10 cellular contexts compared by ENCODE assay signal in genomic region chr9:110126457-110126856, GRCh38.
DNase-seq lines count a peak whose midpoint lies in the region; ATAC-seq, FAIRE-seq and TF ChIP-seq lines count a peak whose summit lies in the region.
"Had no signal": no experiment of that assay in that cellular context is flagged by ENCODE, and none has a peak within 500 bp of the region (broad histone marks: within the 10 kb centered on the region; RNA-seq: fewer than 3 reads in every experiment).

No MANE protein-coding gene starts in this region.

- H3K9me3 ChIP-seq in adipocyte (ENCODE audit: control insufficient read depth, low read length) (no peaks in the 10 kb centered on the region), HepG2 (ENCODE audit: low read length) (no peaks in the 10 kb centered on the region), subcutaneous abdominal adipose tissue (ENCODE audit: control insufficient read depth in 5 of 5, low read length in 5 of 5) (no peaks in the 10 kb centered on the region)
- H3K9me3 ChIP-seq: SJCRH30 had no signal

- BruUV-seq in HepG2 (replicated peaks; lab: Mats Ljungman, UMichigan) = no TSS peak

- H3K27ac Mint-ChIP-seq in activated CD4-positive, alpha-beta T cell treated with anti-CD3 and anti-CD28 coated beads for 36 hours = peak overlapping the region; percentile 40

- POLR2A ChIA-PET in activated CD4-positive, alpha-beta T cell treated with anti-CD3 and anti-CD28 coated beads for 36 hours (lab: Charles Lee) = interaction anchor here (0.6 kb wide), 1 partner anchor 121 kb away, joined by 4 read pairs; no protein-coding TSS in a partner anchor
- POLR2A ChIA-PET in HepG2 (lab: Yijun Ruan, JAX) = interaction anchor here (1.4 to 3.9 kb wide), 4 partner anchors 10 to 130 kb away, joined by 3 to 35 read pairs (median 8); partner anchors contain the start of gene TXN

- H3K9me3 Mint-ChIP-seq in activated CD4-positive, alpha-beta T cell treated with anti-CD3 and anti-CD28 coated beads for 36 hours (ENCODE audit: low read depth) = no peaks in the 10 kb centered on the region

- H3K4me2 ChIP-seq in HepG2 (ENCODE audit: low read depth, low read length) = peak overlapping the region; percentile 98

- H3K4me1 ChIP-seq in adipocyte (ENCODE audit: control insufficient read depth, insufficient read depth, low read length) = peaks cover 86% of the 10 kb centered on the region
- H3K4me1 ChIP-seq in HepG2 (ENCODE audit: insufficient read depth, low read length) = peaks cover 68% of the 10 kb centered on the region
- H3K4me1 ChIP-seq in subcutaneous abdominal adipose tissue (ENCODE audit: control insufficient read depth in 5 of 5, insufficient read depth in 5 of 5, low read length in 5 of 5) = peaks cover 14 to 84% (median 60%) of the 10 kb centered on the region in 5 donors

- H3K4me3 ChIP-seq in adipocyte (ENCODE audit: low read length) (peak overlapping the region; percentile 54), HepG2 (replicated peaks in 1 of 3; ENCODE audit: insufficient read depth in 1 of 3, low read depth in 2 of 3, low read length in 3 of 3) (peak overlapping the region; percentile 58 to 82 (median 76)), subcutaneous abdominal adipose tissue (ENCODE audit: low read depth in 1 of 5, low read length in 5 of 5) (peak overlapping the region in 3 of 5 donors; percentile 22 to 49 (median 28))
- H3K4me3 ChIP-seq: SJCRH30 had no signal

- TF ChIP-seq POLR2A in HepG2 (IDR thresholded peaks at IDR 0.05; ENCODE audit: insufficient read depth in 1 of 2, low read depth in 2 of 2, low read length in 2 of 2) (no peak), GM12891 (IDR thresholded peaks at IDR 0.05; ENCODE audit: low read depth, low read length) (no peak)

- H3K79me2 ChIP-seq in HepG2 (ENCODE audit: insufficient read depth, low read length) = peaks cover 58% of the 10 kb centered on the region

- intact Hi-C loops in activated CD4-positive, alpha-beta T cell treated with anti-CD3 and anti-CD28 coated beads for 36 hours (cut with DNase I, micrococcal nuclease) = no loop called here
- intact Hi-C loops in HepG2 (cut with micrococcal nuclease; ENCODE audit: unreplicated experiment) = loop anchor here (2.0 kb wide), 2 partner anchors 24 to 68 kb away; no protein-coding TSS in a partner anchor

- TF ChIP-seq CTCF in HepG2 (CRISPR knock-in tag; IDR thresholded peaks at IDR 0.05) = no peak

- H3K4me1 Mint-ChIP-seq in activated CD4-positive, alpha-beta T cell treated with anti-CD3 and anti-CD28 coated beads for 36 hours = peaks cover 21% of the 10 kb centered on the region

- no peak for DNase-seq in activated CD4-positive, alpha-beta T cell treated with anti-CD3 and anti-CD28 coated beads for 36 hours
- no peak for DNase-seq in activated CD4-positive, alpha-beta T cell treated with anti-CD3 and anti-CD28 coated beads for 48 hours
- DNase-seq in adipocyte (ENCODE audit: low read depth) = no peak
- no peak for DNase-seq in HepG2 (ENCODE audit: low spot score)
- no peak for DNase-seq in GM12891 (ENCODE audit: insufficient read length, low spot score)
- DNase-seq in midbrain (lab: John Stamatoyannopoulos, UW) = no peak
- DNase-seq: SJCRH30 had no signal

- no peak overlapping the region for H3K4me3 Mint-ChIP-seq in activated CD4-positive, alpha-beta T cell treated with anti-CD3 and anti-CD28 coated beads for 36 hours

- CTCF ChIA-PET in activated CD4-positive, alpha-beta T cell treated with anti-CD3 and anti-CD28 coated beads for 36 hours (lab: Charles Lee) = interaction anchor here (0.7 to 1.6 kb wide), 3 partner anchors 22 to 466 kb away, joined by 3 to 5 read pairs (median 3); no protein-coding TSS in a partner anchor
- CTCF ChIA-PET in HepG2 (lab: Yijun Ruan, JAX; ENCODE audit: low intra/inter-chr PET ratio, low total read pairs) = no interaction called here

- H3K27ac ChIP-seq in HepG2 (ENCODE audit: extremely low read length, insufficient read depth, low read length) = peak overlapping the region; percentile 74
- peak overlapping the region; percentile 86 for H3K27ac ChIP-seq in subcutaneous abdominal adipose tissue (ENCODE audit: low read depth, low read length)
- H3K27ac ChIP-seq: SJCRH30 had no signal

- no peaks in the 10 kb centered on the region for H3K27me3 Mint-ChIP-seq in activated CD4-positive, alpha-beta T cell treated with anti-CD3 and anti-CD28 coated beads for 36 hours

- H3K9ac ChIP-seq in adipocyte (ENCODE audit: low read length) = peak overlapping the region; percentile 65
- peak overlapping the region; percentile 90 for H3K9ac ChIP-seq in HepG2 (ENCODE audit: insufficient read depth, low read depth, low read length)
- peak overlapping the region; percentile 40 to 66 (median 52) for H3K9ac ChIP-seq in subcutaneous abdominal adipose tissue (ENCODE audit: low read length in 5 of 5)

- TF ChIP-seq RAD21 in HepG2 (CRISPR knock-in tag; IDR thresholded peaks at IDR 0.05) = no peak

- no peaks in the 10 kb centered on the region for H3K36me3 Mint-ChIP-seq in activated CD4-positive, alpha-beta T cell treated with anti-CD3 and anti-CD28 coated beads for 36 hours (ENCODE audit: low read depth)

- TF ChIP-seq EP300 in HepG2 (IDR thresholded peaks at IDR 0.05; ENCODE audit: low read depth in 2 of 2, low read length in 2 of 2) (no peak), HepG2 (CRISPR knock-in tag; IDR thresholded peaks at IDR 0.05; ENCODE audit: borderline replicate concordance) (no peak)

- peaks cover 11% of the 10 kb centered on the region; the same call in 1 of the 2 replicates for H4K20me1 ChIP-seq in HepG2 (ENCODE audit: insufficient read depth, low read length)

- in situ Hi-C loops in HepG2 (cut with HindIII; ENCODE audit: extremely low pct_ligation_motif_present, low pct_unique_long_range_greater_than_20kb) = no loop called here

- H3K27me3 ChIP-seq in adipocyte (replicated peaks; ENCODE audit: control insufficient read depth, insufficient read depth, low read length) = no peaks in the 10 kb centered on the region
- no peaks in the 10 kb centered on the region; a peak in 1 of 5 replicates for H3K27me3 ChIP-seq in HepG2 (ENCODE audit: control insufficient read depth in 1 of 2, insufficient read depth in 2 of 2, low read length in 2 of 2)
- no peaks in the 10 kb centered on the region for H3K27me3 ChIP-seq in subcutaneous abdominal adipose tissue (ENCODE audit: control insufficient read depth in 5 of 5, insufficient read depth in 4 of 5, low read length in 5 of 5)
- H3K27me3 ChIP-seq: SJCRH30 had no signal

- FAIRE-seq in HepG2 (lab: Jason Lieb, UNC) = no peak
- FAIRE-seq in GM12891 (lab: Jason Lieb, UNC) = no peak
- FAIRE-seq: A204.1 had no signal

- no peak for ATAC-seq in activated CD4-positive, alpha-beta T cell treated with anti-CD3 and anti-CD28 coated beads for 36 hours
- no peak for ATAC-seq in HepG2
- ATAC-seq in GM21717 (IDR thresholded peaks at IDR 0.05; ENCODE audit: unreplicated experiment) = no peak

- H3K36me3 ChIP-seq in adipocyte (ENCODE audit: control insufficient read depth, insufficient read depth, low read length, severe bottlenecking) (peaks cover 17% of the 10 kb centered on the region), HepG2 (replicated peaks in 1 of 2; ENCODE audit: control insufficient read depth in 1 of 2, insufficient read depth in 2 of 2, low read length in 2 of 2) (no peaks in the 10 kb centered on the region), subcutaneous abdominal adipose tissue (ENCODE audit: control insufficient read depth in 5 of 5, insufficient read depth in 5 of 5, low read length in 5 of 5) (no peaks in the 10 kb centered on the region)
- H3K36me3 ChIP-seq: SJCRH30 had no signal

- WGBS in HepG2 (ENCODE audit: low lambda C conversion rate) = 1% methylated on average over 6 of the region's 6 CpGs

- no peak overlapping the region for H2AFZ ChIP-seq in HepG2 (ENCODE audit: low read length)

TF ChIP-seq in HepG2, 621 proteins besides CTCF, POLR2A, EP300 and RAD21:
- 0 out of 2 replicates have a peak, but pooled peaks have one; percentile 6 for TF ChIP-seq ZNF558 (CRISPR knock-in tag; IDR thresholded peaks at IDR 0.05; ENCODE audit: borderline replicate concordance)
- no peak for TF ChIP-seq ZKSCAN1 (IDR thresholded peaks at IDR 0.05; ENCODE audit: low read length)
- 0 out of 2 replicates have a peak, but pooled peaks have one; percentile 3 for TF ChIP-seq ZBTB7B (CRISPR knock-in tag; IDR thresholded peaks at IDR 0.05)
- TF ChIP-seq SOX5 (CRISPR knock-in tag; IDR thresholded peaks at IDR 0.05; ENCODE audit: borderline replicate concordance) = no peak
- peak; percentile 24; the same call in 1 of the 2 replicates for TF ChIP-seq TFAP4 (IDR thresholded peaks at IDR 0.05; ENCODE audit: borderline replicate concordance, low read depth)
- no peak for TF ChIP-seq RAD51 (IDR thresholded peaks at IDR 0.05; ENCODE audit: borderline replicate concordance)
- 0 out of 2 replicates have a peak, but pooled peaks have one; percentile 29 for TF ChIP-seq SIN3A (IDR thresholded peaks at IDR 0.05; ENCODE audit: borderline replicate concordance, low read depth, low read length)
TF ChIP-seq in HepG2: peak in this region for 4.

TF ChIP-seq in GM12891, 5 proteins besides CTCF, POLR2A, EP300 and RAD21:
- TF ChIP-seq SPI1 (IDR thresholded peaks at IDR 0.05; ENCODE audit: low read depth, low read length) = no peak
- no peak for TF ChIP-seq POU2F2 (IDR thresholded peaks at IDR 0.05; ENCODE audit: low read depth, low read length)
- TF ChIP-seq POLR2AphosphoS5 (IDR thresholded peaks at IDR 0.05; ENCODE audit: low read depth, low read length) = no peak
- TF ChIP-seq TAF1 (IDR thresholded peaks at IDR 0.05; ENCODE audit: low read depth, low read length) = no peak
- no peak for TF ChIP-seq PAX5 (IDR thresholded peaks at IDR 0.05; ENCODE audit: insufficient read depth, low read length, severe bottlenecking)
